ENCODE assay signal across 1 cellular context in genomic region chr1:112902221-112902620, GRCh38.
A peak's percentile ranks its signal among the peaks of the same experiment; 100 is the strongest.
TF ChIP-seq lines count a peak whose summit lies in the region.

No MANE protein-coding gene starts in this region.

TF ChIP-seq in K562, 482 proteins besides CTCF, POLR2A, EP300 and RAD21 (continued from another document and continues in another):
- peak; percentile 81 for TF ChIP-seq E4F1 (CRISPR knock-in tag; IDR thresholded peaks at IDR 0.05; ENCODE audit: borderline replicate concordance)
- TF ChIP-seq TAF7 (tag; IDR thresholded peaks at IDR 0.05): no peak
- no peak for TF ChIP-seq YBX1 (IDR thresholded peaks at IDR 0.05)
- TF ChIP-seq ILK (tag; IDR thresholded peaks at IDR 0.05; ENCODE audit: borderline replicate concordance, low read depth): peak; percentile 93
- TF ChIP-seq ZNF592 (IDR thresholded peaks at IDR 0.05): peak; percentile 99
- TF ChIP-seq SRF (CRISPR knock-in tag; IDR thresholded peaks at IDR 0.05): peak in 1 of 2 experiments; percentile 38; a peak in 1 of 4 replicates
- 0 out of 2 replicates have a peak, but pooled peaks have one; percentile 40 for TF ChIP-seq ZNF561 (CRISPR knock-in tag; conservative IDR thresholded peaks at IDR 0.05)
- TF ChIP-seq HNRNPL (IDR thresholded peaks at IDR 0.05; ENCODE audit: low read depth, low read length): no peak
- peak; percentile 96 for TF ChIP-seq ZNF175 (CRISPR knock-in tag; IDR thresholded peaks at IDR 0.05; ENCODE audit: low read depth)
- TF ChIP-seq DIDO1 (tag; IDR thresholded peaks at IDR 0.05; ENCODE audit: low read depth): peak; percentile 72
- 0 out of 2 replicates have a peak, but pooled peaks have one; percentile 68 for TF ChIP-seq ZNF23 (CRISPR knock-in tag; IDR thresholded peaks at IDR 0.05)
- no peak for TF ChIP-seq ZNF253 (CRISPR knock-in tag; conservative IDR thresholded peaks at IDR 0.05)
- no peak for TF ChIP-seq RBFOX2 (IDR thresholded peaks at IDR 0.05; ENCODE audit: low read depth, low read length)
- TF ChIP-seq CBX1 (IDR thresholded peaks at IDR 0.05; ENCODE audit: low read depth): no peak
- no peak for TF ChIP-seq PTBP1 (IDR thresholded peaks at IDR 0.05; ENCODE audit: low read depth, low read length)
- peak; percentile 55; the same call in 1 of the 2 replicates for TF ChIP-seq ZNF197 (CRISPR knock-in tag; IDR thresholded peaks at IDR 0.05; ENCODE audit: low read depth)
- TF ChIP-seq BACH1 (tag; IDR thresholded peaks at IDR 0.05): peak; percentile 81; the same call in 1 of the 2 replicates
- no peak for TF ChIP-seq KDM5B (IDR thresholded peaks at IDR 0.05; ENCODE audit: insufficient replicate concordance, low read depth, low read length)
- TF ChIP-seq BCL6 (CRISPR knock-in tag; IDR thresholded peaks at IDR 0.05): peak; percentile 71; the same call in 1 of the 2 replicates
- 0 out of 2 replicates have a peak, but pooled peaks have one; percentile 42 for TF ChIP-seq REST (CRISPR knock-in tag; IDR thresholded peaks at IDR 0.05; ENCODE audit: low read depth)
- TF ChIP-seq POLR2H (tag; IDR thresholded peaks at IDR 0.05; ENCODE audit: low read depth): peak; percentile 61
- TF ChIP-seq MED1 (CRISPR knock-in tag; IDR thresholded peaks at IDR 0.05; ENCODE audit: borderline replicate concordance): no peak
- TF ChIP-seq NR2C2 (CRISPR knock-in tag; IDR thresholded peaks at IDR 0.05): no peak
- TF ChIP-seq NR2C2 (tag; IDR thresholded peaks at IDR 0.05): peak; percentile 40; the same call in 1 of the 2 replicates
- TF ChIP-seq ZNF41 (CRISPR knock-in tag; conservative IDR thresholded peaks at IDR 0.05): peak; percentile 89
- TF ChIP-seq MBD1 (CRISPR knock-in tag; IDR thresholded peaks at IDR 0.05): peak; percentile 81
- TF ChIP-seq TSHZ1 (CRISPR knock-in tag; IDR thresholded peaks at IDR 0.05): peak; percentile 93
- TF ChIP-seq HNRNPUL1 (IDR thresholded peaks at IDR 0.05; ENCODE audit: low read length): no peak
- TF ChIP-seq ZNF79 (CRISPR knock-in tag; IDR thresholded peaks at IDR 0.05; ENCODE audit: low read depth): peak; percentile 84
- TF ChIP-seq HDAC8 (tag; IDR thresholded peaks at IDR 0.05): peak; percentile 92
- no peak for TF ChIP-seq STAG1 (CRISPR knock-in tag; IDR thresholded peaks at IDR 0.05; ENCODE audit: borderline replicate concordance)
- peak; percentile 87; the same call in 1 of the 2 replicates for TF ChIP-seq ZNF644 (tag; IDR thresholded peaks at IDR 0.05; ENCODE audit: low read depth)
- no peak for TF ChIP-seq UBTF (IDR thresholded peaks at IDR 0.05; ENCODE audit: borderline replicate concordance in 1 of 2, low read depth in 2 of 2, low read length in 2 of 2)
- TF ChIP-seq GMEB1 (CRISPR knock-in tag; IDR thresholded peaks at IDR 0.05): peak; percentile 51
- TF ChIP-seq HDAC3 (IDR thresholded peaks at IDR 0.05; ENCODE audit: borderline replicate concordance, partially characterized antibody): no peak
- TF ChIP-seq XRCC5 (IDR thresholded peaks at IDR 0.05; ENCODE audit: low read depth, low read length): no peak
- TF ChIP-seq ZNF766 (CRISPR knock-in tag; conservative IDR thresholded peaks at IDR 0.05): peak; percentile 82
- TF ChIP-seq FOS (IDR thresholded peaks at IDR 0.05; ENCODE audit: extremely low read depth, insufficient read length): no peak
- peak; percentile 98 for TF ChIP-seq DMBX1 (CRISPR knock-in tag; IDR thresholded peaks at IDR 0.05; ENCODE audit: borderline replicate concordance)
- no peak for TF ChIP-seq U2AF2 (optimal IDR thresholded peaks at IDR 0.05; ENCODE audit: low read depth, low read length)
